17 cellular contexts compared by ENCODE assay signal in the genomic region with DNA sequence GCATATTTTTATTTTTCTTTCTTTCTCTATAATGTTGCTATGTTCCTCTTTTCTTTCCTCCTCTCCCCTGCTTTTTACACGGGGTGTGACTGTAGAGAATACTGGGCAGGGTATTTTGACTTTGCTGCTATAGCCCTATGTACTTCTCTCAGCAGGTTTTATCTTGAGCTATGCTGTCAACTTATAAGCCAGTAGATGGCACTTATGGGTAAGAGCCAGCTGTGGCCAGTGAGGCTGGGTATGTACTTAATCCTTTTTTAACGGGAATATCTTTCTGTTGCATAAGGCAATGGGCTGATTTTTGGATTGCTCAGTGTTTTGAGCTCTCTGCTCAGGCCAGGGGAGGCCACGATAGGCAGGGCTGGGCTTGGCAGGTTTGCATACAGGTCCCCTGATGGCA.
A peak's percentile ranks its signal among the peaks of the same experiment; 100 is the strongest.
DNase-seq lines count a peak whose midpoint lies in the region; ATAC-seq, FAIRE-seq and TF ChIP-seq lines count a peak whose summit lies in the region.
"Had no signal": no experiment of that assay in that cellular context is flagged by ENCODE, and none has a peak within 500 bp of the region (broad histone marks: within the 10 kb centered on the region; RNA-seq: fewer than 3 reads in every experiment).

No MANE protein-coding gene starts in this region.

- POLR2A ChIA-PET in H1 (lab: Charles Lee; ENCODE audit: partially characterized antibody), result interaction anchor here (0.7 kb wide), 1 partner anchor 9 kb away, joined by 3 read pairs; no protein-coding TSS in a partner anchor

- no peak for TF ChIP-seq EP300 in H1 (IDR thresholded peaks at IDR 0.05; ENCODE audit: borderline replicate concordance in 1 of 2, low read depth in 2 of 2, low read length in 2 of 2)

- no peak for TF ChIP-seq POLR2A in H1 (IDR thresholded peaks at IDR 0.05; ENCODE audit: control extremely low read depth in 1 of 2, low read depth in 2 of 2, low read length in 2 of 2)

- no peak overlapping the region for H4K91ac ChIP-seq in H1 (replicated peaks; ENCODE audit: insufficient read length, low read length)

- TF ChIP-seq CTCF in H1 (IDR thresholded peaks at IDR 0.05; ENCODE audit: control extremely low read depth in 1 of 3, insufficient read depth in 1 of 3, low read depth in 1 of 3, low read length in 3 of 3), result peak in 2 of 3 experiments; percentile 30 to 39; a peak in 2 of 4 replicates

- no peak overlapping the region for H3K4me2 ChIP-seq in H1 (ENCODE audit: insufficient read depth in 1 of 2, low read depth in 2 of 2, low read length in 2 of 2)

- H3K79me1 ChIP-seq in H1 (ENCODE audit: low read depth, low read length), result no peaks in the 10 kb centered on the region

- DNase-seq in NCI-H2171 treated with DMSO at 0.1 percent for 48 hours (lab: John Stamatoyannopoulos, UW), result peak; percentile 2
- DNase-seq in NCI-H2171 (lab: John Stamatoyannopoulos, UW), result no peak
- peak; percentile 54 for DNase-seq in OCI-M1 (lab: John Stamatoyannopoulos, UW)
- no peak for DNase-seq in H1 (ENCODE audit: low read depth in 1 of 2, low spot score in 2 of 2)
- DNase-seq in renal cortical epithelial cell (ENCODE audit: low read depth), result peak; percentile 19
- DNase-seq in HK-2 (ENCODE audit: unreplicated experiment), result no peak
- no peak for DNase-seq in COLO829 (ENCODE audit: low spot score)
- DNase-seq: amniotic stem cell; CD4-positive, alpha-beta memory T cell; cerebellar nuclear complex; HCEC 1CT; islet precursor cell; NCI-H1092 treated with DMSO at 0.1 percent for 48 hours; stimulated activated CD4-positive, alpha-beta T cell treated with anti-CD3 and anti-CD28 coated beads, Interleukin-4, amount 100 ng/mL, for 1 hour; tibial artery had no signal

- H4K8ac ChIP-seq in H1 (ENCODE audit: extremely low read depth, insufficient read depth, low read length), result no peak overlapping the region

- TF ChIP-seq RAD21 in H1 (IDR thresholded peaks at IDR 0.05 in 1 of 2, conservative IDR thresholded peaks at IDR 0.05 in 1 of 2; ENCODE audit: low read depth in 2 of 2, low read length in 2 of 2), result peak; percentile 46 to 60

- H2BK5ac ChIP-seq in H1 (ENCODE audit: low read depth, low read length), result no peak overlapping the region

- H4K20me1 ChIP-seq in H1 (replicated peaks in 1 of 2; ENCODE audit: control insufficient read depth in 1 of 2, insufficient read depth in 2 of 2, low read length in 2 of 2), result no peaks in the 10 kb centered on the region

- H3K4me1 ChIP-seq in H1 (replicated peaks in 1 of 4; ENCODE audit: control insufficient read depth in 3 of 4, insufficient read depth in 4 of 4, low read length in 3 of 4), result no peaks in the 10 kb centered on the region
- H3K4me1 ChIP-seq: tibial artery had no signal

- no peak overlapping the region for H3K27ac ChIP-seq in H1 (ENCODE audit: low read depth, low read length)
- H3K27ac ChIP-seq: tibial artery had no signal

- no peak overlapping the region for H3K4me3 ChIP-seq in H1 (ENCODE audit: extremely low read depth in 1 of 4, insufficient read depth in 2 of 4, low read depth in 3 of 4, low read length in 4 of 4)
- H3K4me3 ChIP-seq: tibial artery had no signal

- H4K5ac ChIP-seq in H1 (ENCODE audit: insufficient read length, low read depth, low read length), result no peak overlapping the region

- H3K4ac ChIP-seq in H1 (replicated peaks; ENCODE audit: insufficient read length, low read depth, low read length), result no peak overlapping the region

- no peak overlapping the region for H3K9ac ChIP-seq in H1 (replicated peaks in 1 of 4; ENCODE audit: extremely low read depth in 1 of 4, low read depth in 3 of 4, low read length in 3 of 4)

- H3K79me2 ChIP-seq in H1 (ENCODE audit: control insufficient read depth in 1 of 2, insufficient read depth in 2 of 2, low read length in 2 of 2), result no peaks in the 10 kb centered on the region

- no peak overlapping the region for H3K56ac ChIP-seq in H1 (replicated peaks; ENCODE audit: insufficient read length, low read depth, low read length)

- CTCF ChIA-PET in H1 (lab: Charles Lee; ENCODE audit: partially characterized antibody), result interaction anchor here (0.6 to 2.2 kb wide), 10 partner anchors 10 to 358 kb away, joined by 3 to 11 read pairs (median 3); no protein-coding TSS in a partner anchor

- H3K36me3 ChIP-seq in H1 (ENCODE audit: control insufficient read depth in 2 of 4, insufficient read depth in 4 of 4, low read length in 3 of 4), result no peaks in the 10 kb centered on the region
- H3K36me3 ChIP-seq: tibial artery had no signal

- no peak for ATAC-seq in HG03159 (IDR thresholded peaks at IDR 0.05; ENCODE audit: unreplicated experiment)

- no peak overlapping the region for H2BK15ac ChIP-seq in H1 (ENCODE audit: low read length)

- 73% methylated on average over 3 of the region's 3 CpGs; no CpG with 5 or more reads in 1 of the 2 experiments for WGBS in H1 (ENCODE audit: extremely low coverage in 1 of 2, insufficient coverage in 1 of 2, insufficient read length in 1 of 2, insufficient replicate concordance in 2 of 2, low coverage in 1 of 2, low lambda C conversion rate in 2 of 2, missing lambda C conversion rate in 1 of 2), 2 experiments

- no peak overlapping the region for H2BK120ac ChIP-seq in H1 (replicated peaks; ENCODE audit: low read depth, low read length)

- no peak overlapping the region for H2AK5ac ChIP-seq in H1 (ENCODE audit: low read depth, low read length)

- no peak overlapping the region for H2AFZ ChIP-seq in H1 (ENCODE audit: low read length)

- peaks cover 9 to 12% of the 10 kb centered on the region in 2 experiments for H3K9me3 ChIP-seq in H1 (ENCODE audit: insufficient read depth in 2 of 2, low read depth in 1 of 2, low read length in 1 of 2)

- no peak overlapping the region for H2BK12ac ChIP-seq in H1 (ENCODE audit: low read depth, low read length)

- H3K23me2 ChIP-seq in H1 (ENCODE audit: low read depth, low read length), result no peaks in the 10 kb centered on the region

- H3K18ac ChIP-seq in H1 (ENCODE audit: extremely low read depth, low read length), result no peak overlapping the region

- H3K23ac ChIP-seq in H1 (ENCODE audit: insufficient read length), result no peak overlapping the region

- FAIRE-seq in H1 (lab: Jason Lieb, UNC), result no peak
- FAIRE-seq: GM12892 had no signal

- no peaks in the 10 kb centered on the region for H3K27me3 ChIP-seq in H1 (replicated peaks in 1 of 4; ENCODE audit: control insufficient read depth in 3 of 4, extremely low read depth in 1 of 4, insufficient read depth in 3 of 4, low read length in 3 of 4)
- H3K27me3 ChIP-seq: tibial artery had no signal

- H3K14ac ChIP-seq in H1 (ENCODE audit: insufficient read length), result no peak overlapping the region

- H2BK20ac ChIP-seq in H1 (ENCODE audit: low read length), result peak overlapping the region; percentile 72; the same call in 1 of the 2 replicates

TF ChIP-seq in H1, 55 proteins besides CTCF, POLR2A, EP300 and RAD21:
- no peak for TF ChIP-seq RBBP5 (IDR thresholded peaks at IDR 0.05; ENCODE audit: borderline replicate concordance, low read depth, low read length)
- no peak for TF ChIP-seq GTF2F1 (IDR thresholded peaks at IDR 0.05; ENCODE audit: borderline replicate concordance, low read depth, low read length)
- no peak for TF ChIP-seq CTBP2 (IDR thresholded peaks at IDR 0.05; ENCODE audit: borderline replicate concordance, insufficient read depth, insufficient read length, low read length)

Comparison
In these comparisons a context has a peak if more than half of its experiments do, and no peak if none do; other contexts are left out.
1. DNase-seq: peak in NCI-H2171 treated with DMSO at 0.1 percent for 48 hours (single experiment), OCI-M1 (single experiment) and renal cortical epithelial cell (single experiment); none in NCI-H2171 (single experiment), H1 (0 of 2), HK-2 (single experiment) and COLO829 (single experiment).